In the genomic region with DNA sequence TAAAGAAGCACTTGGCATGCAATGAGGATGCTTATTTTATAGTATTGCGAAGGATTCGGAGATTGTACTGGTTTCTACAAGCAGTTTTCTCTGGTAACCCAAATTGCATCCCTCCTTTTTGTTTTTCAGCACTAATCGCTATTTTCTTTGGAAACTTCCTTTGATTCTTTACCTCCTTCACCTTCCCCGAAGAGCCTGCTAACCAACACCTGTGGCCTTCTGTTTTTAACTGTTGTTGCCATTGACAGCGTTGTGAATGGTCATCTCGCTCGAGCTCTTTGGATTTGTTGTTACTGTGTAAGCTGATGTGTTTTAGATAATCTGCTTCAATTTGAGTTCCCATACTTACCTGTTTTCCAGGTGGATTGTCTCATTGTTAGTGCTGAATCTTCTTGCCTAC, we compare ENCODE assay signal across 8 cellular contexts. TPM values are rescaled to one million over a fixed set of nuclear protein-coding genes. Genes with fewer than 3 reads are reported as not detected.
DNase-seq lines count a peak whose midpoint lies in the region; ATAC-seq and TF ChIP-seq lines count a peak whose summit lies in the region.

No MANE protein-coding gene starts in this region.

- no peak overlapping the region for H2AFZ ChIP-seq in neuron (ENCODE audit: low read depth, low read length)

- TF ChIP-seq CTCF in endodermal cell (conservative IDR thresholded peaks at IDR 0.05), result no peak

- no peaks in the 10 kb centered on the region for H3K9me3 Mint-ChIP-seq in CD8-positive, alpha-beta memory T cell
- peaks cover 6% of the 10 kb centered on the region for H3K9me3 Mint-ChIP-seq in endodermal cell

- 29 to 40% methylated on average over 7 of the region's 7 CpGs for WGBS in endodermal cell (ENCODE audit: insufficient coverage in 1 of 2, insufficient read length in 1 of 2), 2 experiments

- no peaks in the 10 kb centered on the region for H3K27me3 ChIP-seq in CD8-positive, alpha-beta memory T cell (ENCODE audit: insufficient read depth, low read length, poor library complexity, severe bottlenecking)
- H3K27me3 ChIP-seq in NT2/D1 (ENCODE audit: insufficient read depth, insufficient read length), result no peaks in the 10 kb centered on the region
- no peaks in the 10 kb centered on the region for H3K27me3 ChIP-seq in endodermal cell (ENCODE audit: control insufficient read depth, insufficient read depth, low read length, poor library complexity, severe bottlenecking)
- H3K27me3 ChIP-seq in neuron (ENCODE audit: insufficient read depth, low read length), result no peaks in the 10 kb centered on the region

- peak overlapping the region; percentile 68 for H3K4me3 ChIP-seq in CD8-positive, alpha-beta memory T cell (ENCODE audit: low read length)
- peak overlapping the region; percentile 84 for H3K4me3 ChIP-seq in NT2/D1 (ENCODE audit: insufficient read length, low read depth)
- H3K4me3 ChIP-seq in endodermal cell (ENCODE audit: low read length), result peak overlapping the region; percentile 92
- H3K4me3 ChIP-seq in neuron (ENCODE audit: low read length), result peak overlapping the region; percentile 97

- H3K4me1 Mint-ChIP-seq in CD8-positive, alpha-beta memory T cell, result peaks cover 42 to 59% (median 49%) of the 10 kb centered on the region in 3 donors
- peaks cover 37% of the 10 kb centered on the region for H3K4me1 Mint-ChIP-seq in endodermal cell

- no peak for ATAC-seq in GM19324 (IDR thresholded peaks at IDR 0.05; ENCODE audit: low FRiP score, unreplicated experiment)

- H3K9ac ChIP-seq in NT2/D1 (ENCODE audit: insufficient read length, low read depth) (peak overlapping the region; percentile 83), endodermal cell (ENCODE audit: extremely low read depth, low read length, poor library complexity, severe bottlenecking) (peak overlapping the region; percentile 87)

- no peak for DNase-seq in CD8-positive, alpha-beta memory T cell
- DNase-seq in NT2/D1 (ENCODE audit: low read depth, low spot score) (no peak), endodermal cell (no peak), COR-L47 (lab: John Stamatoyannopoulos, UW) (no peak), CD1c-positive myeloid dendritic cell (ENCODE audit: extremely low spot score) (no peak), DMS153 treated with DMSO at 0.1 percent for 48 hours (lab: John Stamatoyannopoulos, UW; ENCODE audit: unreplicated experiment) (no peak)

- H3K4me3 Mint-ChIP-seq in CD8-positive, alpha-beta memory T cell, result peak overlapping the region; percentile 84 to 96 (median 88)
- H3K4me3 Mint-ChIP-seq in endodermal cell, result peak overlapping the region; percentile 82

- CTCF ChIA-PET in CD8-positive, alpha-beta memory T cell (lab: Charles Lee), result interaction anchor here (1.0 kb wide), 1 partner anchor 81 kb away, joined by 3 read pairs; no protein-coding TSS in a partner anchor

- H3K4me1 ChIP-seq in CD8-positive, alpha-beta memory T cell (ENCODE audit: insufficient read depth, low read length), result peaks cover 41% of the 10 kb centered on the region
- H3K4me1 ChIP-seq in NT2/D1 (ENCODE audit: insufficient read depth, insufficient read length) (peaks cover 2% of the 10 kb centered on the region), endodermal cell (ENCODE audit: control insufficient read depth, insufficient read depth, low read length) (no peaks in the 10 kb centered on the region), neuron (ENCODE audit: insufficient read depth, low read length) (peaks cover 15% of the 10 kb centered on the region)

- H3K9me3 ChIP-seq in CD8-positive, alpha-beta memory T cell (ENCODE audit: low read length), result no peaks in the 10 kb centered on the region
- H3K9me3 ChIP-seq in NT2/D1 (ENCODE audit: insufficient read depth, low read length) (no peaks in the 10 kb centered on the region), endodermal cell (ENCODE audit: control insufficient read depth, low read length) (no peaks in the 10 kb centered on the region), neuron (ENCODE audit: low read length) (no peaks in the 10 kb centered on the region)

- no peaks in the 10 kb centered on the region for H3K27me3 Mint-ChIP-seq in CD8-positive, alpha-beta memory T cell
- H3K27me3 Mint-ChIP-seq in endodermal cell (ENCODE audit: insufficient read depth), result no peaks in the 10 kb centered on the region

- H3K27ac ChIP-seq in CD8-positive, alpha-beta memory T cell (ENCODE audit: low read depth, low read length), result peak overlapping the region; percentile 79
- peak overlapping the region; percentile 98 for H3K27ac ChIP-seq in endodermal cell (ENCODE audit: low read depth, low read length)

- POLR2A ChIA-PET in CD8-positive, alpha-beta memory T cell (lab: Charles Lee), result interaction anchor here (1.4 kb wide), 1 partner anchor 202 kb away, joined by 4 read pairs; no protein-coding TSS in a partner anchor

- peak overlapping the region; percentile 72 to 96 (median 87) for H3K27ac Mint-ChIP-seq in CD8-positive, alpha-beta memory T cell
- H3K27ac Mint-ChIP-seq in endodermal cell, result peak overlapping the region; percentile 86

- H3K36me3 Mint-ChIP-seq in CD8-positive, alpha-beta memory T cell, result peaks cover 0 to 24% (median 0%) of the 10 kb centered on the region in 3 donors
- peaks cover 39% of the 10 kb centered on the region for H3K36me3 Mint-ChIP-seq in endodermal cell (ENCODE audit: low read depth)

- H3K36me3 ChIP-seq in CD8-positive, alpha-beta memory T cell (ENCODE audit: insufficient read depth, low read length), result no peaks in the 10 kb centered on the region
- peaks cover 18% of the 10 kb centered on the region for H3K36me3 ChIP-seq in NT2/D1 (ENCODE audit: insufficient read depth, insufficient read length, low read length)
- H3K36me3 ChIP-seq in endodermal cell (ENCODE audit: control insufficient read depth, insufficient read depth, low read length), result peaks cover 25% of the 10 kb centered on the region
- H3K36me3 ChIP-seq in neuron (ENCODE audit: insufficient read depth, low read length), result peaks cover 39% of the 10 kb centered on the region

RNA-seq across cellular contexts. Expression of a gene that starts 1.1 kb away (rescaled TPM):
- 10 to 100 TPM; 36.0 to 39.9 TPM for total RNA-seq in CD8-positive, alpha-beta memory T cell
- polyA plus RNA-seq in CD8-positive, alpha-beta memory T cell, result 11.4 TPM
- 10 to 100 TPM; 40.4 to 42.9 TPM for total RNA-seq in endodermal cell
- polyA plus RNA-seq in endodermal cell (2013, experiment 1 of 2), result 43.1 TPM
- polyA plus RNA-seq in endodermal cell (2013, experiment 2 of 2), result 44.9 TPM
